30 cellular contexts compared by ENCODE assay signal in the genomic region with DNA sequence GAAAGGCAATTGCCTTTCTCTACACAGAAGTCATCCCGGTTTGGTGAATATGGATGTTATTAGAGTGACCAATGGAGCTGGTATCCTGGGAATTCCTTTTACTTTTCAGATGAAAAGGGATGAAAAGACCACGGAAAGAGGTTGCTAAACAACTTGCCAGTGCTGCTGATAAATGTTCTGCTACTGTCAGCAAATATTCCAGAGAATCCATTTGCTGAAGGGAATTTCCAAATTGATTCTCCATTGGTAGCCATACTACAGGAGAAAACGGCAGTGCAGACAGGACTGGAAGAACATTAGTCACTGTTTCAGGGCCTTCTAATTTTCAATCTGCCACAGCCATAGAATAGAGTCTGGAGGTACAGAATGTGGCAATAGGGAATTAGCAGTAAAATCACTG.
"Had no signal": no experiment of that assay in that cellular context is flagged by ENCODE, and none has a peak within 500 bp of the region (broad histone marks: within the 10 kb centered on the region; RNA-seq: fewer than 3 reads in every experiment).

No MANE protein-coding gene starts in this region.

- DNase-seq: activated CD4-positive, alpha-beta memory T cell treated with anti-CD3 and anti-CD28 coated beads for 36 hours; activated CD4-positive, alpha-beta T cell treated with anti-CD3 and anti-CD28 coated beads, Interleukin-2, amount 10 ng/mL, durations not matched to agents 24 days and 14 days; activated CD4-positive, CD25-positive, alpha-beta regulatory T cell treated with anti-CD3 and anti-CD28 coated beads, Interleukin-2, amount 50 U/mL, for 72 hours; activated CD8-positive, alpha-beta memory T cell treated with anti-CD3 and anti-CD28 coated beads, Interleukin-2, amount 50 U/mL, for 48 hours; activated gamma-delta T cell; activated naive CD4-positive, alpha-beta T cell treated with anti-CD3 and anti-CD28 coated beads, Interleukin-2, amount 10 ng/mL, durations not matched to agents 7 days and 5 days; activated naive CD8-positive, alpha-beta T cell treated with anti-CD3 and anti-CD28 coated beads, Interleukin-2, amount 10 ng/mL, durations not matched to agents 7 days and 5 days; activated T-cell treated with anti-CD3 and anti-CD28 coated beads, Interleukin-2, amount 50 U/mL, for 24 hours; brain microvascular endothelial cell; endodermal cell; foreskin fibroblast; head of caudate nucleus; hypothalamus; left ventricle myocardium inferior; mucosa of descending colon; posterior cingulate gyrus; right cardiac atrium; stimulated activated CD4-positive, alpha-beta T cell treated with anti-CD3 and anti-CD28 coated beads, Interleukin-12 subunit alpha, Interleukin-12 subunit beta, amount 100 ng/mL, for 4 hours; stimulated activated CD4-positive, alpha-beta T cell treated with anti-CD3 and anti-CD28 coated beads, Interleukin-4, amount 100 ng/mL, for 24 hours; T-helper 17 cell; T1000; uterus; WERI-Rb-1 had no signal

- ATAC-seq: esophagus mucosa; mucosa of descending colon; natural killer cell treated with Interleukin-12 subunit alpha and Interleukin-12 subunit beta and Interleukin-15 and Interleukin-18, amount 100 ng/mL, for 72 hours; right cardiac atrium; stimulated activated effector memory CD8-positive, alpha-beta T cell treated with anti-CD3 and anti-CD28 coated beads, Interleukin-12 subunit alpha, Interleukin-12 subunit beta, amount 100 ng/mL, for 72 hours; T-helper 17 cell had no signal

- H3K27me3 ChIP-seq: ascending aorta, brain microvascular endothelial cell had no signal

- H3K4me3 ChIP-seq: ascending aorta, left ventricle myocardium inferior, lung, mucosa of descending colon, thoracic aorta, uterus had no signal

- H3K27me3 Mint-ChIP-seq: activated CD4-positive, alpha-beta memory T cell treated with anti-CD3 and anti-CD28 coated beads for 36 hours; activated CD4-positive, alpha-beta T cell treated with anti-CD3 and anti-CD28 coated beads, Interleukin-2, amount 10 ng/mL, durations not matched to agents 24 days and 14 days; activated naive CD4-positive, alpha-beta T cell treated with anti-CD3 and anti-CD28 coated beads, Interleukin-2, amount 10 ng/mL, durations not matched to agents 7 days and 5 days; activated naive CD8-positive, alpha-beta T cell treated with anti-CD3 and anti-CD28 coated beads, Interleukin-2, amount 10 ng/mL, durations not matched to agents 7 days and 5 days; natural killer cell treated with Interleukin-12 subunit alpha and Interleukin-12 subunit beta and Interleukin-15 and Interleukin-18, amount 100 ng/mL, for 72 hours; stimulated activated naive CD8-positive, alpha-beta T cell treated with anti-CD3 and anti-CD28 coated beads, Interleukin-15, Interleukin-2, amounts not matched to agents 100 ng/mL and 50 ng/mL, for 24 hours; T-helper 17 cell had no signal

- H3K9me3 ChIP-seq: ascending aorta, left ventricle myocardium inferior, mucosa of descending colon, thoracic aorta, uterus had no signal

- H3K27ac Mint-ChIP-seq: activated CD4-positive, alpha-beta memory T cell treated with anti-CD3 and anti-CD28 coated beads for 36 hours; activated CD4-positive, alpha-beta T cell treated with anti-CD3 and anti-CD28 coated beads, Interleukin-2, amount 10 ng/mL, durations not matched to agents 24 days and 14 days; activated naive CD4-positive, alpha-beta T cell treated with anti-CD3 and anti-CD28 coated beads, Interleukin-2, amount 10 ng/mL, durations not matched to agents 7 days and 5 days; activated naive CD8-positive, alpha-beta T cell treated with anti-CD3 and anti-CD28 coated beads, Interleukin-2, amount 10 ng/mL, durations not matched to agents 7 days and 5 days; activated T-cell treated with anti-CD3 and anti-CD28 coated beads, Interleukin-2, amount 50 U/mL, for 24 hours; endodermal cell; natural killer cell treated with Interleukin-12 subunit alpha and Interleukin-12 subunit beta and Interleukin-15 and Interleukin-18, amount 100 ng/mL, for 72 hours; stimulated activated effector memory CD8-positive, alpha-beta T cell treated with anti-CD3 and anti-CD28 coated beads, Interleukin-12 subunit alpha, Interleukin-12 subunit beta, amount 100 ng/mL, for 72 hours; stimulated activated naive CD8-positive, alpha-beta T cell treated with anti-CD3 and anti-CD28 coated beads, Interleukin-15, Interleukin-2, amounts not matched to agents 100 ng/mL and 50 ng/mL, for 24 hours; T-helper 17 cell had no signal

- H3K4me1 Mint-ChIP-seq: activated CD4-positive, alpha-beta T cell treated with anti-CD3 and anti-CD28 coated beads, Interleukin-2, amount 10 ng/mL, durations not matched to agents 24 days and 14 days; activated naive CD4-positive, alpha-beta T cell treated with anti-CD3 and anti-CD28 coated beads, Interleukin-2, amount 10 ng/mL, durations not matched to agents 7 days and 5 days; activated naive CD8-positive, alpha-beta T cell treated with anti-CD3 and anti-CD28 coated beads, Interleukin-2, amount 10 ng/mL, durations not matched to agents 7 days and 5 days; stimulated activated effector memory CD8-positive, alpha-beta T cell treated with anti-CD3 and anti-CD28 coated beads, Interleukin-12 subunit alpha, Interleukin-12 subunit beta, amount 100 ng/mL, for 72 hours; T-helper 17 cell had no signal

- H3K27ac ChIP-seq: ascending aorta, brain microvascular endothelial cell, left ventricle myocardium inferior, thoracic aorta, uterus, WERI-Rb-1 had no signal

- H3K9me3 Mint-ChIP-seq: activated CD4-positive, alpha-beta memory T cell treated with anti-CD3 and anti-CD28 coated beads for 36 hours; activated CD4-positive, alpha-beta T cell treated with anti-CD3 and anti-CD28 coated beads, Interleukin-2, amount 10 ng/mL, durations not matched to agents 24 days and 14 days; activated naive CD4-positive, alpha-beta T cell treated with anti-CD3 and anti-CD28 coated beads, Interleukin-2, amount 10 ng/mL, durations not matched to agents 7 days and 5 days; activated naive CD8-positive, alpha-beta T cell treated with anti-CD3 and anti-CD28 coated beads, Interleukin-2, amount 10 ng/mL, durations not matched to agents 7 days and 5 days; activated T-cell treated with anti-CD3 and anti-CD28 coated beads, Interleukin-2, amount 50 U/mL, for 24 hours; natural killer cell treated with Interleukin-12 subunit alpha and Interleukin-12 subunit beta and Interleukin-15 and Interleukin-18, amount 100 ng/mL, for 72 hours; stimulated activated naive CD8-positive, alpha-beta T cell treated with anti-CD3 and anti-CD28 coated beads, Interleukin-15, Interleukin-2, amounts not matched to agents 100 ng/mL and 50 ng/mL, for 24 hours had no signal

- H3K4me1 ChIP-seq: ascending aorta, left ventricle myocardium inferior, uterus had no signal

- H3K4me3 Mint-ChIP-seq: activated CD4-positive, alpha-beta memory T cell treated with anti-CD3 and anti-CD28 coated beads for 36 hours; activated CD4-positive, alpha-beta T cell treated with anti-CD3 and anti-CD28 coated beads, Interleukin-2, amount 10 ng/mL, durations not matched to agents 24 days and 14 days; activated naive CD4-positive, alpha-beta T cell treated with anti-CD3 and anti-CD28 coated beads, Interleukin-2, amount 10 ng/mL, durations not matched to agents 7 days and 5 days; activated naive CD8-positive, alpha-beta T cell treated with anti-CD3 and anti-CD28 coated beads, Interleukin-2, amount 10 ng/mL, durations not matched to agents 7 days and 5 days; activated T-cell treated with anti-CD3 and anti-CD28 coated beads, Interleukin-2, amount 50 U/mL, for 24 hours; endodermal cell; natural killer cell treated with Interleukin-12 subunit alpha and Interleukin-12 subunit beta and Interleukin-15 and Interleukin-18, amount 100 ng/mL, for 72 hours; stimulated activated effector memory CD8-positive, alpha-beta T cell treated with anti-CD3 and anti-CD28 coated beads, Interleukin-12 subunit alpha, Interleukin-12 subunit beta, amount 100 ng/mL, for 72 hours; stimulated activated naive CD8-positive, alpha-beta T cell treated with anti-CD3 and anti-CD28 coated beads, Interleukin-15, Interleukin-2, amounts not matched to agents 100 ng/mL and 50 ng/mL, for 24 hours; T-helper 17 cell had no signal

- H3K36me3 ChIP-seq: ascending aorta, brain microvascular endothelial cell, left ventricle myocardium inferior, thoracic aorta, uterus, WERI-Rb-1 had no signal

- H3K36me3 Mint-ChIP-seq: activated CD4-positive, alpha-beta memory T cell treated with anti-CD3 and anti-CD28 coated beads for 36 hours; activated naive CD4-positive, alpha-beta T cell treated with anti-CD3 and anti-CD28 coated beads, Interleukin-2, amount 10 ng/mL, durations not matched to agents 7 days and 5 days; activated naive CD8-positive, alpha-beta T cell treated with anti-CD3 and anti-CD28 coated beads, Interleukin-2, amount 10 ng/mL, durations not matched to agents 7 days and 5 days; natural killer cell treated with Interleukin-12 subunit alpha and Interleukin-12 subunit beta and Interleukin-15 and Interleukin-18, amount 100 ng/mL, for 72 hours; stimulated activated effector memory CD8-positive, alpha-beta T cell treated with anti-CD3 and anti-CD28 coated beads, Interleukin-12 subunit alpha, Interleukin-12 subunit beta, amount 100 ng/mL, for 72 hours had no signal
